ENCODE assay signal across 1 cellular context in genomic region chr3:52174896-52175295, GRCh38.
TF ChIP-seq lines count a peak whose summit lies in the region.

No MANE protein-coding gene starts in this region.

TF ChIP-seq in H1, 55 proteins besides CTCF, POLR2A, EP300 and RAD21:
- TF ChIP-seq BACH1 (IDR thresholded peaks at IDR 0.05; ENCODE audit: low read length), result no peak
- no peak for TF ChIP-seq NRF1 (IDR thresholded peaks at IDR 0.05; ENCODE audit: low read depth, low read length)
- no peak for TF ChIP-seq JUN (IDR thresholded peaks at IDR 0.05; ENCODE audit: low read depth, low read length)
- no peak for TF ChIP-seq CBX5 (IDR thresholded peaks at IDR 0.05; ENCODE audit: low read depth, low read length)
- TF ChIP-seq ATF2 (IDR thresholded peaks at IDR 0.05; ENCODE audit: low read length), result no peak
- no peak for TF ChIP-seq CHD7 (IDR thresholded peaks at IDR 0.05; ENCODE audit: insufficient replicate concordance, low read length)
